Comparison of ENCODE assay signal across 9 cellular contexts in genomic region chr12:101051901-101052550, GRCh38.
DNase-seq lines count a peak whose midpoint lies in the region; ATAC-seq and TF ChIP-seq lines count a peak whose summit lies in the region.
"Had no signal": no experiment of that assay in that cellular context is flagged by ENCODE, and none has a peak within 500 bp of the region (broad histone marks: within the 10 kb centered on the region; RNA-seq: fewer than 3 reads in every experiment).

No MANE protein-coding gene starts in this region.

- no peak for TF ChIP-seq CTCF in choroid plexus epithelial cell (conservative IDR thresholded peaks at IDR 0.05; ENCODE audit: low read depth, low read length)

- DNase-seq in COR-L47 (lab: John Stamatoyannopoulos, UW) (peak; percentile 8), NCI-H1694 (lab: John Stamatoyannopoulos, UW) (peak; percentile 36), choroid plexus epithelial cell (ENCODE audit: low read depth) (peak; percentile 66), non-pigmented ciliary epithelial cell (ENCODE audit: low read depth) (peak; percentile 67), posterior cingulate gyrus (no peak)
- no peak for DNase-seq in activated CD4-positive, alpha-beta T cell treated with anti-CD3 and anti-CD28 coated beads for 1 hour
- no peak for DNase-seq in activated T-helper 1 cell treated with anti-CD3 and anti-CD28 coated beads, Interleukin-12 subunit alpha, Interleukin-12 subunit beta, Interleukin-2, Interleukin-4 antibody, amounts not matched to agents 30 ng/mL and 10 ng/mL and 1 ng/mL, durations not matched to agents 14 hours and 24 hours and 36 hours (ENCODE audit: low spot score)

- no peaks in the 10 kb centered on the region for H3K36me3 Mint-ChIP-seq in activated T-helper 1 cell treated with anti-CD3 and anti-CD28 coated beads, Interleukin-12 subunit alpha, Interleukin-12 subunit beta, Interleukin-2, Interleukin-4 antibody, amounts not matched to agents 30 ng/mL and 10 ng/mL and 1 ng/mL, durations not matched to agents 14 hours and 24 hours and 36 hours (ENCODE audit: low read depth)
- H3K36me3 Mint-ChIP-seq: activated naive CD4-positive, alpha-beta T cell treated with anti-CD3 and anti-CD28 coated beads, Interleukin-2, amount 50 U/mL, for 72 hours had no signal

- H3K27ac Mint-ChIP-seq in activated T-helper 1 cell treated with anti-CD3 and anti-CD28 coated beads, Interleukin-12 subunit alpha, Interleukin-12 subunit beta, Interleukin-2, Interleukin-4 antibody, amounts not matched to agents 30 ng/mL and 10 ng/mL and 1 ng/mL, durations not matched to agents 14 hours and 24 hours and 36 hours: no peak overlapping the region
- H3K27ac Mint-ChIP-seq: activated naive CD4-positive, alpha-beta T cell treated with anti-CD3 and anti-CD28 coated beads, Interleukin-2, amount 50 U/mL, for 72 hours had no signal

- no peaks in the 10 kb centered on the region for H3K9me3 Mint-ChIP-seq in activated T-helper 1 cell treated with anti-CD3 and anti-CD28 coated beads, Interleukin-12 subunit alpha, Interleukin-12 subunit beta, Interleukin-2, Interleukin-4 antibody, amounts not matched to agents 30 ng/mL and 10 ng/mL and 1 ng/mL, durations not matched to agents 14 hours and 24 hours and 36 hours

- no peak overlapping the region for H3K4me3 ChIP-seq in choroid plexus epithelial cell (ENCODE audit: low read depth, low read length)

- ATAC-seq in GM21381 (IDR thresholded peaks at IDR 0.05; ENCODE audit: unreplicated experiment): no peak
- ATAC-seq: activated naive CD4-positive, alpha-beta T cell treated with anti-CD3 and anti-CD28 coated beads, Interleukin-2, amount 50 U/mL, for 72 hours had no signal

- H3K4me1 Mint-ChIP-seq in activated T-helper 1 cell treated with anti-CD3 and anti-CD28 coated beads, Interleukin-12 subunit alpha, Interleukin-12 subunit beta, Interleukin-2, Interleukin-4 antibody, amounts not matched to agents 30 ng/mL and 10 ng/mL and 1 ng/mL, durations not matched to agents 14 hours and 24 hours and 36 hours (ENCODE audit: low read depth): no peaks in the 10 kb centered on the region

- intact Hi-C loops in activated T-helper 1 cell treated with anti-CD3 and anti-CD28 coated beads, Interleukin-12 subunit alpha, Interleukin-12 subunit beta, Interleukin-2, Interleukin-4 antibody, amounts not matched to agents 30 ng/mL and 10 ng/mL and 1 ng/mL, durations not matched to agents 14 hours and 24 hours and 36 hours (cut with micrococcal nuclease): no loop called here
- intact Hi-C loops in posterior cingulate gyrus (cut with DNase I): no loop called here

- H3K4me3 Mint-ChIP-seq in activated T-helper 1 cell treated with anti-CD3 and anti-CD28 coated beads, Interleukin-12 subunit alpha, Interleukin-12 subunit beta, Interleukin-2, Interleukin-4 antibody, amounts not matched to agents 30 ng/mL and 10 ng/mL and 1 ng/mL, durations not matched to agents 14 hours and 24 hours and 36 hours: no peak overlapping the region

- H3K27me3 Mint-ChIP-seq in activated T-helper 1 cell treated with anti-CD3 and anti-CD28 coated beads, Interleukin-12 subunit alpha, Interleukin-12 subunit beta, Interleukin-2, Interleukin-4 antibody, amounts not matched to agents 30 ng/mL and 10 ng/mL and 1 ng/mL, durations not matched to agents 14 hours and 24 hours and 36 hours (ENCODE audit: insufficient read depth): no peaks in the 10 kb centered on the region

Comparison
In these comparisons a context has a peak if more than half of its experiments do, and no peak if none do; other contexts are left out.
1. DNase-seq: peak in COR-L47 (single experiment), NCI-H1694 (single experiment), choroid plexus epithelial cell (single experiment) and non-pigmented ciliary epithelial cell (single experiment); none in activated CD4-positive, alpha-beta T cell treated with anti-CD3 and anti-CD28 coated beads for 1 hour (single experiment), activated T-helper 1 cell treated with anti-CD3 and anti-CD28 coated beads, Interleukin-12 subunit alpha, Interleukin-12 subunit beta, Interleukin-2, Interleukin-4 antibody, amounts not matched to agents 30 ng/mL and 10 ng/mL and 1 ng/mL, durations not matched to agents 14 hours and 24 hours and 36 hours (single experiment) and posterior cingulate gyrus (0 of 10).